In the genomic region with DNA sequence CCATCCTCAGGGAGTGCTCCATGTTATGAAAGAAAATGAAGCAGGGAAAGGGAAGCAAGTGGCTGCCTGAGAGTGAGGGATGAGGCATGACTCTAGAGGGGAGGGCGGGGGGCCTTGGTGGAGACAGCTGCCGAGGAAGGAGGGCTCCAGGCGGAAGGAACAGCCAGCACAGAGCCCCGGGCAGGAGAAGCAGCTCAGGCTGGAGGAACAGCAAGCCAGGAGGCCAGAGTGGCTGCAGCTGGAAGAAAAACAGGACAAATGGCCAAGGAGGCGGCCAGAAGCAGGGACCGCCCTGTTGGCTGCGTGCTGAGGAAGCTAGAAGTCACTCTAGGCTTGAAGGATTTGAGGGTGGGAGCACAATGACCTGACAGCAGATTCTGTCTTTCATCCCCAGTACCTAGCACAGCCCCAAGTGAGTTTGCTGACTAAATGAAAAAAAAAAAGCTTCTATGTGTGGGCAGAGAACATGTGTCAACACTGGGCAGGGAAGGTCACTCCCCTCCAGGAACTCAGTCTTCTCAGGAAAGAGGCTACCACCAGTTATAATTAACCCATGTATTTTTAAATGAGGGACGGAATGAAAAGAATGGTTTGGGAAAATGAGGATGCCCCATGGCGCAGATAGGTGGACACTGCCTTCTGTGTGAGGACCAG, we compare ENCODE assay signal across 11 cellular contexts.
DNase-seq lines count a peak whose midpoint lies in the region; ATAC-seq, FAIRE-seq and TF ChIP-seq lines count a peak whose summit lies in the region.
"Had no signal": no experiment of that assay in that cellular context is flagged by ENCODE, and none has a peak within 500 bp of the region (broad histone marks: within the 10 kb centered on the region; RNA-seq: fewer than 3 reads in every experiment).

No MANE protein-coding gene starts in this region.

- CTCF ChIA-PET in endothelial cell of umbilical vein (lab: Charles Lee), result interaction anchor here (0.9 to 1.1 kb wide), 3 partner anchors 12 to 487 kb away, joined by 3 read pairs; no protein-coding TSS in a partner anchor
- CTCF ChIA-PET in HepG2 (lab: Yijun Ruan, JAX; ENCODE audit: low intra/inter-chr PET ratio, low total read pairs), result no interaction called here
- CTCF ChIA-PET in CD8-positive, alpha-beta T cell (lab: Charles Lee), result interaction anchor here (1.3 to 1.7 kb wide), 2 partner anchors 8 to 123 kb away, joined by 3 to 5 read pairs; no protein-coding TSS in a partner anchor
- CTCF ChIA-PET in OCI-LY7 (lab: Charles Lee; ENCODE audit: unreplicated experiment), result no interaction called here

- H3K36me3 ChIP-seq in GM23248 (ENCODE audit: low read depth) (no peaks in the 10 kb centered on the region), endothelial cell of umbilical vein (ENCODE audit: control insufficient read depth in 2 of 2, extremely low read depth in 1 of 2, insufficient read depth in 2 of 2, low read length in 2 of 2) (no peaks in the 10 kb centered on the region), HepG2 (replicated peaks in 1 of 2; ENCODE audit: control insufficient read depth in 1 of 2, insufficient read depth in 2 of 2, low read length in 2 of 2) (no peaks in the 10 kb centered on the region), OCI-LY7 (ENCODE audit: insufficient read depth, low read length) (no peaks in the 10 kb centered on the region)
- H3K36me3 ChIP-seq in CD8-positive, alpha-beta T cell (ENCODE audit: insufficient read depth, low read length), result no peaks in the 10 kb centered on the region

- H4K20me1 ChIP-seq in GM23248 (ENCODE audit: insufficient read depth) (no peaks in the 10 kb centered on the region), endothelial cell of umbilical vein (replicated peaks; ENCODE audit: control insufficient read depth, extremely low read depth, insufficient read depth, low read length) (no peaks in the 10 kb centered on the region), HepG2 (ENCODE audit: insufficient read depth, low read length) (no peaks in the 10 kb centered on the region), OCI-LY7 (ENCODE audit: insufficient read depth, low read length) (no peaks in the 10 kb centered on the region)

- H3K27ac ChIP-seq in GM23248 (no peak overlapping the region), endothelial cell of umbilical vein (ENCODE audit: insufficient read depth, low read depth, low read length) (no peak overlapping the region), HepG2 (ENCODE audit: extremely low read length, insufficient read depth, low read length) (no peak overlapping the region), OCI-LY7 (ENCODE audit: low read depth, low read length, poor library complexity, severe bottlenecking) (no peak overlapping the region)
- H3K27ac ChIP-seq in CD8-positive, alpha-beta T cell (ENCODE audit: low read depth, low read length), result no peak overlapping the region

- peaks cover 26% of the 10 kb centered on the region for H3F3A ChIP-seq in GM23248 (ENCODE audit: insufficient read depth)

- TF ChIP-seq CTCF in endothelial cell of umbilical vein (IDR thresholded peaks at IDR 0.05; ENCODE audit: extremely low read depth in 1 of 2, insufficient read depth in 1 of 2, low read depth in 1 of 2, low read length in 2 of 2) (no peak), HepG2 (CRISPR knock-in tag; IDR thresholded peaks at IDR 0.05) (no peak), OCI-LY7 (conservative IDR thresholded peaks at IDR 0.05; ENCODE audit: low read length) (no peak)
- no peak for TF ChIP-seq CTCF in CD8-positive, alpha-beta T cell (IDR thresholded peaks at IDR 0.05)

- H3K9me3 ChIP-seq in GM23248 (ENCODE audit: low read depth) (no peaks in the 10 kb centered on the region), endothelial cell of umbilical vein (replicated peaks; ENCODE audit: control insufficient read depth, insufficient read depth, low read length) (no peaks in the 10 kb centered on the region), HepG2 (ENCODE audit: low read length) (no peaks in the 10 kb centered on the region), OCI-LY7 (ENCODE audit: low read length) (no peaks in the 10 kb centered on the region)
- H3K9me3 ChIP-seq in CD8-positive, alpha-beta T cell (ENCODE audit: low read length), result no peaks in the 10 kb centered on the region

- peaks cover 8% of the 10 kb centered on the region for H3K4me1 Mint-ChIP-seq in CD8-positive, alpha-beta T cell (ENCODE audit: low read depth)

- in situ Hi-C loops in GM23248 (cut with MboI), result no loop called here
- in situ Hi-C loops in HepG2 (cut with HindIII; ENCODE audit: extremely low pct_ligation_motif_present, low pct_unique_long_range_greater_than_20kb), result no loop called here

- no peak overlapping the region for H3K27ac Mint-ChIP-seq in CD8-positive, alpha-beta T cell

- 31 to 39% methylated on average over 9 of the region's 9 CpGs for WGBS in GM23248 (ENCODE audit: low coverage in 1 of 2, low lambda C conversion rate in 2 of 2, missing lambda C conversion rate in 2 of 2), 2 experiments
- 66% methylated on average over 9 of the region's 9 CpGs for WGBS in HepG2 (ENCODE audit: low lambda C conversion rate)

- H3K27me3 ChIP-seq in GM23248 (replicated peaks; ENCODE audit: insufficient read depth) (no peaks in the 10 kb centered on the region), endothelial cell of umbilical vein (ENCODE audit: control insufficient read depth in 2 of 2, insufficient read depth in 2 of 2, low read length in 2 of 2) (no peaks in the 10 kb centered on the region), HepG2 (ENCODE audit: control insufficient read depth in 1 of 2, insufficient read depth in 2 of 2, low read length in 2 of 2) (no peaks in the 10 kb centered on the region)
- no peaks in the 10 kb centered on the region for H3K27me3 ChIP-seq in CD8-positive, alpha-beta T cell (ENCODE audit: insufficient read depth, low read length)

- H3K9me1 ChIP-seq in endothelial cell of umbilical vein (replicated peaks; ENCODE audit: control insufficient read depth, extremely low read depth, insufficient read depth, low read length), result no peaks in the 10 kb centered on the region

- TF ChIP-seq EP300 in HepG2 (IDR thresholded peaks at IDR 0.05; ENCODE audit: low read depth in 2 of 2, low read length in 2 of 2) (no peak), HepG2 (CRISPR knock-in tag; IDR thresholded peaks at IDR 0.05; ENCODE audit: borderline replicate concordance) (no peak)

- H3K4me2 ChIP-seq in GM23248 (ENCODE audit: unreplicated experiment) (no peak overlapping the region), endothelial cell of umbilical vein (ENCODE audit: insufficient read depth, low read length) (no peak overlapping the region), HepG2 (ENCODE audit: low read depth, low read length) (no peak overlapping the region), OCI-LY7 (ENCODE audit: low read length) (no peak overlapping the region)

- no peak for TF ChIP-seq RAD21 in HepG2 (CRISPR knock-in tag; IDR thresholded peaks at IDR 0.05)

- H3K79me2 ChIP-seq in GM23248 (ENCODE audit: insufficient read depth) (no peaks in the 10 kb centered on the region), endothelial cell of umbilical vein (ENCODE audit: control insufficient read depth, insufficient read depth, low read length) (no peaks in the 10 kb centered on the region), HepG2 (ENCODE audit: insufficient read depth, low read length) (no peaks in the 10 kb centered on the region), OCI-LY7 (ENCODE audit: insufficient read depth, low read depth, low read length) (no peaks in the 10 kb centered on the region)

- H3K27me3 Mint-ChIP-seq in CD8-positive, alpha-beta T cell (ENCODE audit: low read depth), result no peaks in the 10 kb centered on the region

- TF ChIP-seq POLR2A in endothelial cell of umbilical vein (IDR thresholded peaks at IDR 0.05; ENCODE audit: low read depth, low read length) (no peak), HepG2 (IDR thresholded peaks at IDR 0.05; ENCODE audit: insufficient read depth in 1 of 2, low read depth in 2 of 2, low read length in 2 of 2) (no peak)

- H3K36me3 Mint-ChIP-seq in CD8-positive, alpha-beta T cell, result no peaks in the 10 kb centered on the region

- intact Hi-C loops in endothelial cell of umbilical vein (cut with micrococcal nuclease), result no loop called here
- intact Hi-C loops in HepG2 (cut with micrococcal nuclease; ENCODE audit: unreplicated experiment), result no loop called here
- intact Hi-C loops in sciatic nerve (cut with DNase I), result no loop called here
- intact Hi-C loops in CD8-positive, alpha-beta T cell (cut with DNase I, micrococcal nuclease), result no loop called here
- intact Hi-C loops in OCI-LY7 (cut with micrococcal nuclease; ENCODE audit: unreplicated experiment), result no loop called here

- ATAC-seq in HepG2, result peak; percentile 38; the same call in 1 of the 3 replicates
- ATAC-seq in sciatic nerve, result peak; percentile 77
- no peak for ATAC-seq in CD8-positive, alpha-beta T cell
- no peak for ATAC-seq in GM21390 (IDR thresholded peaks at IDR 0.05; ENCODE audit: unreplicated experiment)
- ATAC-seq: PC-3 had no signal

- peak; percentile 46 for DNase-seq in GM23248
- DNase-seq in endothelial cell of umbilical vein (ENCODE audit: low read depth, low spot score), result peak; percentile 16
- DNase-seq in HepG2 (ENCODE audit: low spot score), result no peak
- no peak for DNase-seq in sciatic nerve (ENCODE audit: low spot score)
- no peak for DNase-seq in AML-193 (lab: John Stamatoyannopoulos, UW)
- no peak for DNase-seq in CD8-positive, alpha-beta T cell
- no peak for DNase-seq in OCI-LY7 (ENCODE audit: low spot score)
- DNase-seq: NCI-H1694 treated with DMSO at 0.1 percent for 48 hours, PC-3 had no signal

- BruUV-seq in endothelial cell of umbilical vein (replicated peaks; lab: Mats Ljungman, UMichigan), result no TSS peak
- BruUV-seq in HepG2 (replicated peaks; lab: Mats Ljungman, UMichigan), result no TSS peak
- no TSS peak for BruUV-seq in OCI-LY7 (replicated peaks; lab: Mats Ljungman, UMichigan)

- H3K4me3 Mint-ChIP-seq in CD8-positive, alpha-beta T cell, result no peak overlapping the region

- FAIRE-seq in endothelial cell of umbilical vein (lab: Jason Lieb, UNC) (no peak), HepG2 (lab: Jason Lieb, UNC) (no peak)
- FAIRE-seq: G401.6 had no signal

- peaks cover 28% of the 10 kb centered on the region for H3K4me1 ChIP-seq in GM23248 (ENCODE audit: insufficient read depth)
- H3K4me1 ChIP-seq in endothelial cell of umbilical vein (ENCODE audit: control insufficient read depth, extremely low read depth, insufficient read depth, low read length), result no peaks in the 10 kb centered on the region
- no peaks in the 10 kb centered on the region for H3K4me1 ChIP-seq in HepG2 (ENCODE audit: insufficient read depth, low read length)
- H3K4me1 ChIP-seq in CD8-positive, alpha-beta T cell (ENCODE audit: insufficient read depth, low read length), result no peaks in the 10 kb centered on the region
- peaks cover 12% of the 10 kb centered on the region for H3K4me1 ChIP-seq in OCI-LY7 (ENCODE audit: insufficient read depth, low read length, poor library complexity, severe bottlenecking)

- POLR2A ChIA-PET in endothelial cell of umbilical vein (lab: Charles Lee) (no interaction called here), HepG2 (lab: Yijun Ruan, JAX) (no interaction called here), OCI-LY7 (lab: Charles Lee) (interaction anchor here (0.7 to 1.4 kb wide), 2 partner anchors 9 to 280 kb away, joined by 3 read pairs; no protein-coding TSS in a partner anchor)
- POLR2A ChIA-PET in CD8-positive, alpha-beta T cell (lab: Charles Lee), result no interaction called here

- H2AFZ ChIP-seq in GM23248, result peak overlapping the region; percentile 34; the same call in 1 of the 2 replicates
- H2AFZ ChIP-seq in endothelial cell of umbilical vein (ENCODE audit: low read depth, low read length), result no peak overlapping the region
- no peak overlapping the region for H2AFZ ChIP-seq in HepG2 (ENCODE audit: low read length)
- H2AFZ ChIP-seq in OCI-LY7 (ENCODE audit: low read length), result no peak overlapping the region

- dilution Hi-C loops in endothelial cell of umbilical vein (cut with MboI; ENCODE audit: extremely low pct_ligation_motif_present, low sequenced_read_pairs), result no loop called here

- H3K9ac ChIP-seq in GM23248 (no peak overlapping the region), endothelial cell of umbilical vein (replicated peaks; ENCODE audit: extremely low read depth, insufficient read depth, low read length) (no peak overlapping the region), HepG2 (ENCODE audit: insufficient read depth, low read depth, low read length) (no peak overlapping the region)

- no peaks in the 10 kb centered on the region for H3K9me2 ChIP-seq in GM23248 (ENCODE audit: insufficient read depth)
- no peaks in the 10 kb centered on the region for H3K9me2 ChIP-seq in OCI-LY7 (ENCODE audit: insufficient read depth, low read length)

- H3K9me3 Mint-ChIP-seq in CD8-positive, alpha-beta T cell, result no peaks in the 10 kb centered on the region

- H3K4me3 ChIP-seq in GM23248, result no peak overlapping the region
- no peak overlapping the region for H3K4me3 ChIP-seq in endothelial cell of umbilical vein (replicated peaks in 1 of 3; ENCODE audit: insufficient read depth in 1 of 3, low read depth in 1 of 3, low read length in 3 of 3)
- H3K4me3 ChIP-seq in HepG2 (replicated peaks in 1 of 3; ENCODE audit: insufficient read depth in 1 of 3, low read depth in 2 of 3, low read length in 3 of 3), result no peak overlapping the region
- H3K4me3 ChIP-seq in CD8-positive, alpha-beta T cell (ENCODE audit: low read depth, low read length), result no peak overlapping the region
- H3K4me3 ChIP-seq in OCI-LY7 (ENCODE audit: low read depth, low read length, poor library complexity, severe bottlenecking), result no peak overlapping the region

Comparison
In these comparisons a context has a peak if more than half of its experiments do, and no peak if none do; other contexts are left out.
1. DNase-seq: peak in GM23248 (single experiment) and endothelial cell of umbilical vein (single experiment); none in HepG2 (single experiment), sciatic nerve (single experiment), AML-193 (0 of 2), CD8-positive, alpha-beta T cell (0 of 7) and OCI-LY7 (single experiment).
2. ATAC-seq: peak in HepG2 (single experiment) and sciatic nerve (single experiment); none in CD8-positive, alpha-beta T cell (single experiment) and GM21390 (single experiment).
3. CTCF ChIA-PET loops: an anchor here in endothelial cell of umbilical vein (0.9 to 1.1 kb wide) and CD8-positive, alpha-beta T cell (1.3 to 1.7 kb wide); none called in HepG2 and OCI-LY7.